ENCODE assay signal across 29 cellular contexts in genomic region chr13:73210218-73210883, GRCh38.
DNase-seq lines count a peak whose midpoint lies in the region; ATAC-seq, FAIRE-seq and TF ChIP-seq lines count a peak whose summit lies in the region.
"Had no signal": no experiment of that assay in that cellular context is flagged by ENCODE, and none has a peak within 500 bp of the region (broad histone marks: within the 10 kb centered on the region; RNA-seq: fewer than 3 reads in every experiment).

No MANE protein-coding gene starts in this region.

- H3K27me3 Mint-ChIP-seq in MCF 10A (ENCODE audit: insufficient read depth, unreplicated experiment), result no peaks in the 10 kb centered on the region
- H3K27me3 Mint-ChIP-seq: activated CD4-positive, alpha-beta T cell treated with anti-CD3 and anti-CD28 coated beads for 36 hours; activated naive CD8-positive, alpha-beta T cell treated with anti-CD3 and anti-CD28 coated beads for 36 hours; IgD-negative memory B cell had no signal

- no peaks in the 10 kb centered on the region for H3K4me1 ChIP-seq in breast epithelium
- H3K4me1 ChIP-seq in RWPE2 (ENCODE audit: insufficient read depth, poor library complexity, severe bottlenecking), result peaks cover 9% of the 10 kb centered on the region
- peaks cover 25% of the 10 kb centered on the region for H3K4me1 ChIP-seq in HepG2 (ENCODE audit: insufficient read depth, low read length)
- no peaks in the 10 kb centered on the region for H3K4me1 ChIP-seq in upper lobe of right lung
- H3K4me1 ChIP-seq: BE2C, left ventricle myocardium inferior, thyroid gland had no signal

- H3K27ac ChIP-seq in breast epithelium, result no peak overlapping the region
- H3K27ac ChIP-seq in RWPE2 (ENCODE audit: poor library complexity, severe bottlenecking), result peak overlapping the region; percentile 49
- H3K27ac ChIP-seq in HepG2 (ENCODE audit: extremely low read length, insufficient read depth, low read length), result peak overlapping the region; percentile 69
- H3K27ac ChIP-seq in upper lobe of right lung, result no peak overlapping the region
- H3K27ac ChIP-seq in WERI-Rb-1, result no peak overlapping the region
- H3K27ac ChIP-seq: HL-60, left ventricle myocardium inferior, thyroid gland had no signal

- TF ChIP-seq CTCF in MCF 10A (IDR thresholded peaks at IDR 0.05; ENCODE audit: unreplicated experiment), result no peak
- TF ChIP-seq CTCF in breast epithelium (IDR thresholded peaks at IDR 0.05), result no peak
- no peak for TF ChIP-seq CTCF in RWPE2 (IDR thresholded peaks at IDR 0.05; ENCODE audit: poor library complexity, severe bottlenecking)
- TF ChIP-seq CTCF in HepG2 (CRISPR knock-in tag; IDR thresholded peaks at IDR 0.05), result no peak
- TF ChIP-seq CTCF in upper lobe of right lung (IDR thresholded peaks at IDR 0.05), result no peak
- no peak for TF ChIP-seq CTCF in WERI-Rb-1 (IDR thresholded peaks at IDR 0.05; ENCODE audit: low read depth, low read length)

- in situ Hi-C loops in HepG2 (cut with HindIII; ENCODE audit: extremely low pct_ligation_motif_present, low pct_unique_long_range_greater_than_20kb), result no loop called here

- no peak overlapping the region for H2AFZ ChIP-seq in HepG2 (ENCODE audit: low read length)

- no peak overlapping the region for H3K4me3 ChIP-seq in breast epithelium
- H3K4me3 ChIP-seq in RWPE2 (ENCODE audit: severe bottlenecking), result no peak overlapping the region
- H3K4me3 ChIP-seq in HepG2 (replicated peaks in 1 of 3; ENCODE audit: insufficient read depth in 1 of 3, low read depth in 2 of 3, low read length in 3 of 3), result no peak overlapping the region
- no peak overlapping the region for H3K4me3 ChIP-seq in upper lobe of right lung
- no peak overlapping the region for H3K4me3 ChIP-seq in WERI-Rb-1 (ENCODE audit: low read depth, low read length)
- H3K4me3 ChIP-seq: left ventricle myocardium inferior, MG63, thyroid gland had no signal

- peaks cover 7% of the 10 kb centered on the region for H3K9me3 Mint-ChIP-seq in MCF 10A (ENCODE audit: unreplicated experiment)
- H3K9me3 Mint-ChIP-seq: activated naive CD8-positive, alpha-beta T cell treated with anti-CD3 and anti-CD28 coated beads for 36 hours; CD8-positive, alpha-beta memory T cell; endodermal cell; IgD-negative memory B cell had no signal

- CTCF ChIA-PET in MCF 10A (lab: Yijun Ruan, JAX), result interaction anchor here (0.9 to 1.1 kb wide), 2 partner anchors 19 to 39 kb away, joined by 3 read pairs; no protein-coding TSS in a partner anchor
- CTCF ChIA-PET in HepG2 (lab: Yijun Ruan, JAX; ENCODE audit: low intra/inter-chr PET ratio, low total read pairs), result no interaction called here

- peak; percentile 56 for DNase-seq in MCF 10A (ENCODE audit: unreplicated experiment)
- DNase-seq in breast epithelium (ENCODE audit: low spot score in 2 of 2), result no peak
- no peak for DNase-seq in RWPE2 (ENCODE audit: low spot score)
- peak; percentile 82 for DNase-seq in HepG2 (ENCODE audit: low spot score)
- no peak for DNase-seq in upper lobe of right lung
- DNase-seq in NCI-H1694 (lab: John Stamatoyannopoulos, UW), result no peak
- DNase-seq in WERI-Rb-1, result no peak
- DNase-seq: activated CD4-positive, alpha-beta T cell treated with anti-CD3 and anti-CD28 coated beads for 36 hours; activated CD8-positive, alpha-beta T cell treated with anti-CD3 and anti-CD28 coated beads, Interleukin-2, amount 10 ng/mL, durations not matched to agents 7 days and 5 days; activated naive CD8-positive, alpha-beta T cell treated with anti-CD3 and anti-CD28 coated beads for 36 hours; activated T-cell treated with anti-CD3 and anti-CD28 coated beads for 4 hours; aorta; BE2C; caudate nucleus; CD8-positive, alpha-beta memory T cell; DMS79; endodermal cell; left ventricle myocardium inferior; MG63; naive thymus-derived CD4-positive, alpha-beta T cell; NCI-H1417 treated with DMSO at 0.1 percent for 48 hours; NCI-H446 treated with DMSO at 0.1 percent for 48 hours; nucleus accumbens; stimulated activated naive CD8-positive, alpha-beta T cell treated with anti-CD3 and anti-CD28 coated beads, Interleukin-15, Interleukin-2, amounts not matched to agents 100 U/mL and 50 U/mL, for 24 hours; thyroid gland had no signal

- peak; percentile 58; the same call in 1 of the 3 replicates for ATAC-seq in RWPE2 (ENCODE audit: low read depth)
- ATAC-seq in HepG2, result peak; percentile 94
- peak; percentile 43 for ATAC-seq in upper lobe of right lung
- ATAC-seq in GM19023 (IDR thresholded peaks at IDR 0.05; ENCODE audit: unreplicated experiment), result no peak
- ATAC-seq: activated CD4-positive, alpha-beta T cell treated with anti-CD3 and anti-CD28 coated beads for 36 hours; activated CD8-positive, alpha-beta T cell treated with anti-CD3 and anti-CD28 coated beads, Interleukin-2, amount 10 ng/mL, durations not matched to agents 7 days and 5 days; naive thymus-derived CD4-positive, alpha-beta T cell; Right ventricle myocardium inferior; stimulated activated naive CD8-positive, alpha-beta T cell treated with anti-CD3 and anti-CD28 coated beads, Interleukin-15, Interleukin-2, amounts not matched to agents 100 U/mL and 50 U/mL, for 24 hours had no signal

- peak overlapping the region; percentile 46 for H3K27ac Mint-ChIP-seq in MCF 10A (ENCODE audit: low read depth, unreplicated experiment)
- H3K27ac Mint-ChIP-seq: activated CD4-positive, alpha-beta T cell treated with anti-CD3 and anti-CD28 coated beads for 36 hours; activated CD8-positive, alpha-beta T cell treated with anti-CD3 and anti-CD28 coated beads, Interleukin-2, amount 10 ng/mL, durations not matched to agents 7 days and 5 days; activated naive CD8-positive, alpha-beta T cell treated with anti-CD3 and anti-CD28 coated beads for 36 hours; CD8-positive, alpha-beta memory T cell; endodermal cell; IgD-negative memory B cell had no signal

- H3K27me3 ChIP-seq in breast epithelium (no peaks in the 10 kb centered on the region), RWPE2 (ENCODE audit: insufficient read depth, poor library complexity, severe bottlenecking) (no peaks in the 10 kb centered on the region), HepG2 (ENCODE audit: control insufficient read depth in 1 of 2, insufficient read depth in 2 of 2, low read length in 2 of 2) (no peaks in the 10 kb centered on the region), upper lobe of right lung (no peaks in the 10 kb centered on the region), WERI-Rb-1 (ENCODE audit: insufficient read depth, low read depth, severe bottlenecking) (no peaks in the 10 kb centered on the region)
- H3K27me3 ChIP-seq: MG63, thyroid gland had no signal

- FAIRE-seq in HepG2 (lab: Jason Lieb, UNC), result peak; percentile 63

- intact Hi-C loops in MCF 10A (cut with micrococcal nuclease) (no loop called here), breast epithelium (cut with DNase I; ENCODE audit: low total_unique reads) (no loop called here), HepG2 (cut with micrococcal nuclease; ENCODE audit: unreplicated experiment) (loop anchor here (2.0 kb wide), 1 partner anchor 152 kb away; the partner anchor contains the start of gene KLF5), upper lobe of right lung (cut with DNase I) (no loop called here)

- peak in 1 of 2 experiments; percentile 69; a peak in 1 of 4 replicates for TF ChIP-seq EP300 in HepG2 (IDR thresholded peaks at IDR 0.05; ENCODE audit: low read depth in 2 of 2, low read length in 2 of 2)
- TF ChIP-seq EP300 in HepG2 (CRISPR knock-in tag; IDR thresholded peaks at IDR 0.05; ENCODE audit: borderline replicate concordance), result no peak

- WGBS in HepG2 (ENCODE audit: low lambda C conversion rate), result 0% methylated on average over 6 of the region's 6 CpGs

- H3K36me3 ChIP-seq in breast epithelium (no peaks in the 10 kb centered on the region), RWPE2 (ENCODE audit: low read depth) (no peaks in the 10 kb centered on the region), HepG2 (replicated peaks in 1 of 2; ENCODE audit: control insufficient read depth in 1 of 2, insufficient read depth in 2 of 2, low read length in 2 of 2) (no peaks in the 10 kb centered on the region), upper lobe of right lung (no peaks in the 10 kb centered on the region), WERI-Rb-1 (no peaks in the 10 kb centered on the region)
- H3K36me3 ChIP-seq: BE2C, left ventricle myocardium inferior, MG63, thyroid gland had no signal

- H3K9me3 ChIP-seq in breast epithelium (no peaks in the 10 kb centered on the region), RWPE2 (ENCODE audit: severe bottlenecking) (no peaks in the 10 kb centered on the region), HepG2 (ENCODE audit: low read length) (no peaks in the 10 kb centered on the region), upper lobe of right lung (no peaks in the 10 kb centered on the region), WERI-Rb-1 (ENCODE audit: severe bottlenecking) (no peaks in the 10 kb centered on the region)
- H3K9me3 ChIP-seq: BE2C, left ventricle myocardium inferior, MG63, thyroid gland had no signal

- POLR2A ChIA-PET in MCF 10A (lab: Yijun Ruan, JAX) (interaction anchor here (1.0 to 1.4 kb wide), 3 partner anchors 10 to 77 kb away, joined by 3 read pairs; no protein-coding TSS in a partner anchor), HepG2 (lab: Yijun Ruan, JAX) (no interaction called here)

- peak overlapping the region; percentile 53 for H3K4me2 ChIP-seq in HepG2 (ENCODE audit: low read depth, low read length)

- no peaks in the 10 kb centered on the region for H4K20me1 ChIP-seq in HepG2 (ENCODE audit: insufficient read depth, low read length)

- BruUV-seq in MCF 10A (replicated peaks; lab: Mats Ljungman, UMichigan), result no TSS peak
- no TSS peak for BruUV-seq in HepG2 (replicated peaks; lab: Mats Ljungman, UMichigan)

- peaks cover 6% of the 10 kb centered on the region for H3K36me3 Mint-ChIP-seq in MCF 10A (ENCODE audit: insufficient read depth, unreplicated experiment)
- H3K36me3 Mint-ChIP-seq: activated naive CD8-positive, alpha-beta T cell treated with anti-CD3 and anti-CD28 coated beads for 36 hours; CD8-positive, alpha-beta memory T cell; IgD-negative memory B cell; naive thymus-derived CD4-positive, alpha-beta T cell had no signal

- H3K9ac ChIP-seq in HepG2 (ENCODE audit: insufficient read depth, low read depth, low read length), result peak overlapping the region; percentile 41; the same call in 1 of the 2 replicates

- TF ChIP-seq POLR2A in breast epithelium (IDR thresholded peaks at IDR 0.05), result no peak
- TF ChIP-seq POLR2A in HepG2 (IDR thresholded peaks at IDR 0.05; ENCODE audit: insufficient read depth in 1 of 2, low read depth in 2 of 2, low read length in 2 of 2), result no peak

- H3K79me2 ChIP-seq in HepG2 (ENCODE audit: insufficient read depth, low read length), result no peaks in the 10 kb centered on the region

- no peak overlapping the region for H3K4me3 Mint-ChIP-seq in MCF 10A (ENCODE audit: unreplicated experiment)
- H3K4me3 Mint-ChIP-seq: activated CD4-positive, alpha-beta T cell treated with anti-CD3 and anti-CD28 coated beads for 36 hours; activated CD8-positive, alpha-beta T cell treated with anti-CD3 and anti-CD28 coated beads, Interleukin-2, amount 10 ng/mL, durations not matched to agents 7 days and 5 days; activated naive CD8-positive, alpha-beta T cell treated with anti-CD3 and anti-CD28 coated beads for 36 hours; CD8-positive, alpha-beta memory T cell; endodermal cell; IgD-negative memory B cell; naive thymus-derived CD4-positive, alpha-beta T cell had no signal

- no peak for TF ChIP-seq RAD21 in HepG2 (CRISPR knock-in tag; IDR thresholded peaks at IDR 0.05)

- H3K4me1 Mint-ChIP-seq in MCF 10A (ENCODE audit: insufficient read depth, unreplicated experiment), result peaks cover 25% of the 10 kb centered on the region
- H3K4me1 Mint-ChIP-seq: IgD-negative memory B cell had no signal

Comparison
In these comparisons a context has a peak if more than half of its experiments do, and no peak if none do; other contexts are left out.
1. DNase-seq: peak in MCF 10A (single experiment) and HepG2 (single experiment); none in breast epithelium (0 of 2), RWPE2 (single experiment), upper lobe of right lung (single experiment), NCI-H1694 (single experiment) and WERI-Rb-1 (single experiment).
2. H3K27ac ChIP-seq: peak in RWPE2 (single experiment) and HepG2 (single experiment); none in breast epithelium (0 of 2), upper lobe of right lung (single experiment) and WERI-Rb-1 (single experiment).